Comparison of ENCODE assay signal across 26 cellular contexts in the genomic region with DNA sequence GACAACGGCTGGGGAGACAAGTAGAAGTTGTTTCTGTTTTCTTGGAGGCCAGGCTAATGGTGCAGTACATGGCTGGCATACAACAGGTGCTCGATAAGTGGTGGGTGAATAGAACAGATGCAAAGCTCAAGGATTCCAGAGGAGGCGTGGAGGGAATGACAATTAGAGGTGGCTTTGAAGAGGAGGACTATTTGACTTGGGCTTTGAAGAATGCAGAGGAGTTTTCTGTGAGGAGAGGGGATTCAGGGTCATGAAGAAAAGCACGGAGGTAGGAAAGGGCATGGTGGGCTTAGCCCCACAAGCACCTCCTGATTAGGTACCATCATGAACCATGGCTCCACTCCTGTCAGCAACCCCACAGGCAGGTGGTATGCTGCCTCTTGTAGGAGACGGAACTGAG.
"Had no signal": no experiment of that assay in that cellular context is flagged by ENCODE, and none has a peak within 500 bp of the region (broad histone marks: within the 10 kb centered on the region; RNA-seq: fewer than 3 reads in every experiment).

No MANE protein-coding gene starts in this region.

- DNase-seq: dorsolateral prefrontal cortex; effector CD4-positive, alpha-beta T cell; foreskin fibroblast; gastrocnemius medialis; heart left ventricle; kidney; midbrain; natural killer cell; stimulated activated CD4-positive, alpha-beta T cell treated with anti-CD3 and anti-CD28 coated beads, Interleukin-2, amount 100 ng/mL, for 24 hours; stimulated activated CD4-positive, alpha-beta T cell treated with anti-CD3 and anti-CD28 coated beads, Interleukin-4, amount 100 ng/mL, for 24 hours; stimulated activated naive CD8-positive, alpha-beta T cell treated with anti-CD3 and anti-CD28 coated beads, Interleukin-15, Interleukin-2, amounts not matched to agents 100 U/mL and 50 U/mL, for 24 hours; testis; upper lobe of left lung; uterus had no signal

- H3K4me1 ChIP-seq: gastrocnemius medialis, heart left ventricle, prostate gland, right atrium auricular region, testis, tibial nerve, upper lobe of left lung, uterus had no signal

- H3K36me3 Mint-ChIP-seq: natural killer cell had no signal

- H3K9me3 ChIP-seq: gastrocnemius medialis, heart left ventricle, prostate gland, right atrium auricular region, testis, tibial nerve, upper lobe of left lung, uterus had no signal

- H3K27ac Mint-ChIP-seq: memory B cell; natural killer cell; stimulated activated memory B cell treated with anti-CD40 and anti-IgM and Interleukin-4, amounts not matched to agents 10 μg/mL and 1 μg/mL and 100 μg/mL, for 72 hours had no signal

- H3K4me2 ChIP-seq: hepatocyte had no signal

- H3K9me3 Mint-ChIP-seq: memory B cell; natural killer cell; stimulated activated memory B cell treated with anti-CD40 and anti-IgM and Interleukin-4, amounts not matched to agents 10 μg/mL and 1 μg/mL and 100 μg/mL, for 72 hours had no signal

- FAIRE-seq: colon, kidney had no signal

- H3K79me2 ChIP-seq: hepatocyte had no signal

- ATAC-seq: esophagus mucosa; gastrocnemius medialis; heart left ventricle; left lobe of liver; natural killer cell; sciatic nerve; stimulated activated memory B cell treated with anti-CD40 and anti-IgM and Interleukin-4, amounts not matched to agents 10 μg/mL and 1 μg/mL and 100 μg/mL, for 72 hours; stimulated activated naive CD8-positive, alpha-beta T cell treated with anti-CD3 and anti-CD28 coated beads, Interleukin-15, Interleukin-2, amounts not matched to agents 100 U/mL and 50 U/mL, for 24 hours had no signal

- H3K4me3 Mint-ChIP-seq: memory B cell; natural killer cell; stimulated activated memory B cell treated with anti-CD40 and anti-IgM and Interleukin-4, amounts not matched to agents 10 μg/mL and 1 μg/mL and 100 μg/mL, for 72 hours had no signal

- H3K27me3 ChIP-seq: dorsolateral prefrontal cortex, gastrocnemius medialis, heart left ventricle, hepatocyte, right atrium auricular region, testis, tibial nerve, upper lobe of left lung, uterus had no signal

- H2AFZ ChIP-seq: hepatocyte had no signal

- H3K4me3 ChIP-seq: gastrocnemius medialis, heart left ventricle, hepatocyte, lung, prostate gland, right atrium auricular region, testis, tibial nerve, upper lobe of left lung, uterus had no signal

- H3K36me3 ChIP-seq: gastrocnemius medialis, prostate gland, right atrium auricular region, uterus had no signal

- H3K4me1 Mint-ChIP-seq: memory B cell; stimulated activated memory B cell treated with anti-CD40 and anti-IgM and Interleukin-4, amounts not matched to agents 10 μg/mL and 1 μg/mL and 100 μg/mL, for 72 hours had no signal

- H3K27ac ChIP-seq: epithelial cell of prostate, gastrocnemius medialis, heart left ventricle, hepatocyte, prostate gland, right atrium auricular region, testis, tibial nerve, upper lobe of left lung, uterus had no signal

- H3K27me3 Mint-ChIP-seq: memory B cell; stimulated activated memory B cell treated with anti-CD40 and anti-IgM and Interleukin-4, amounts not matched to agents 10 μg/mL and 1 μg/mL and 100 μg/mL, for 72 hours had no signal
